In genomic region chr11:96146765-96147164, GRCh38 we compare ENCODE assay signal across 14 cellular contexts.
"Had no signal": no experiment of that assay in that cellular context is flagged by ENCODE, and none has a peak within 500 bp of the region (broad histone marks: within the 10 kb centered on the region; RNA-seq: fewer than 3 reads in every experiment).

No MANE protein-coding gene starts in this region.

- H3K9me3 ChIP-seq: gastrocnemius medialis, suprapubic skin had no signal

- H3K27me3 Mint-ChIP-seq: naive B cell had no signal

- H3K36me3 Mint-ChIP-seq: naive B cell had no signal

- H3K79me2 ChIP-seq: parathyroid adenoma had no signal

- H3K4me3 Mint-ChIP-seq: naive B cell had no signal

- H3K4me1 ChIP-seq: gastrocnemius medialis, parathyroid adenoma had no signal

- H2AFZ ChIP-seq: parathyroid adenoma had no signal

- ATAC-seq: gastrocnemius medialis; stimulated activated naive CD8-positive, alpha-beta T cell treated with anti-CD3 and anti-CD28 coated beads, Interleukin-15, Interleukin-2, amounts not matched to agents 100 U/mL and 50 U/mL, for 24 hours had no signal

- H3K4me3 ChIP-seq: gastrocnemius medialis, suprapubic skin had no signal

- H3K36me3 ChIP-seq: gastrocnemius medialis, suprapubic skin had no signal

- H3K27ac ChIP-seq: gastrocnemius medialis, parathyroid adenoma, suprapubic skin had no signal

- H3K9me3 Mint-ChIP-seq: naive B cell had no signal

- DNase-seq: activated CD4-positive, CD25-positive, alpha-beta regulatory T cell treated with anti-CD3 and anti-CD28 coated beads, Interleukin-2, amount 50 U/mL, for 72 hours; activated gamma-delta T cell; activated T-cell treated with anti-CD3 and anti-CD28 coated beads, Interleukin-2, amount 50 U/mL, for 1 hour; aorta; gastrocnemius medialis; islet precursor cell; naive B cell; stimulated activated CD4-positive, alpha-beta T cell treated with anti-CD3 and anti-CD28 coated beads, Interleukin-15, amount 100 ng/mL, for 24 hours; stimulated activated CD4-positive, alpha-beta T cell treated with anti-CD3 and anti-CD28 coated beads, Interleukin-4, amount 100 ng/mL, for 1 hour; stimulated activated naive CD8-positive, alpha-beta T cell treated with anti-CD3 and anti-CD28 coated beads, Interleukin-15, Interleukin-2, amounts not matched to agents 100 U/mL and 50 U/mL, for 24 hours; T-helper 9 cell; trophoblast cell had no signal

- H3K27me3 ChIP-seq: gastrocnemius medialis, suprapubic skin had no signal

- H3K9ac ChIP-seq: parathyroid adenoma had no signal
